ENCODE assay signal across 8 cellular contexts in the genomic region with DNA sequence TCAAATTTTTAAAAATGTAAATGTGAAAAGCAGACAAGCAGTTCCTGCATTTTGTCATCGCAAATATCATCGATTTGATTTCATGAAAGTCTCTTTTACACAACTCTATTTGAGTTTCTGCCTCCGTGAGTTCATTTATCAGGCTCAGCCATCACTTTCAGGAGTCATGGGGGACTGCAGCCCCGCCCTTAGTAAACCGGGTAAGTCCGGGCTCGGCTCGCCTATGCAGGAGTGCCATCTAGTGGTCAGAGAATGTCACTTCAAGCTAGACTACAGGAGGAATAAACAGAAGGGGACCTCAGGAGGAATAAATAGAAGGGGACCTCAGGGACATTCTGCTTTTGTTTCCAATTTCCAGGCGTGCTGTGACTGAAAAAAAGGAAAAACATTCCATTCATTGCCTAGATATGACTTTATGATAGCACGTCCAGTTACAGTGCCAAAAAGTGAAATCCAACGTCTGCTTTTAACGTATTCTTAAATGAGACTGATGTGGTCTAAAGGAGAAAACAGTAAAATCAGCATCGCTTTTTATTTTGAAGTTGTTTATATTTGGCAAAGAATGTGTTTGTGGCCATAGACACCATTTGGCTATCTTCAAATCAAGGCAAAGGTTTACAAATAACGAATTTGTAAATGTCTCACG.
DNase-seq lines count a peak whose midpoint lies in the region; TF ChIP-seq lines count a peak whose summit lies in the region.

No MANE protein-coding gene starts in this region.

- 14 to 15% methylated on average over 15 of the region's 15 CpGs for WGBS in tibial nerve, 2 donors

- peak overlapping the region; percentile 46 for H3K4me2 ChIP-seq in parathyroid adenoma (ENCODE audit: low read length)

- H3K9me3 ChIP-seq in MG63 (no peaks in the 10 kb centered on the region), SK-N-MC (ENCODE audit: low read depth, low read length) (no peaks in the 10 kb centered on the region), parathyroid adenoma (ENCODE audit: control insufficient read depth, low read length) (no peaks in the 10 kb centered on the region), tibial nerve (no peaks in the 10 kb centered on the region)

- H3K9ac ChIP-seq in SK-N-MC (ENCODE audit: insufficient read length) (peak overlapping the region; percentile 46), parathyroid adenoma (no peak overlapping the region)

- no peaks in the 10 kb centered on the region for H3K27me3 ChIP-seq in H7 (ENCODE audit: control insufficient read depth, insufficient read depth, low read length)
- no peaks in the 10 kb centered on the region; the same call in 1 of the 2 replicates for H3K27me3 ChIP-seq in MG63
- no peaks in the 10 kb centered on the region for H3K27me3 ChIP-seq in parathyroid adenoma (ENCODE audit: control insufficient read depth, insufficient read depth, low read length)
- no peaks in the 10 kb centered on the region for H3K27me3 ChIP-seq in tibial nerve

- no peak overlapping the region for H3K4me3 ChIP-seq in H7 (ENCODE audit: insufficient read depth, low read depth, low read length)
- H3K4me3 ChIP-seq in MG63: no peak overlapping the region
- peak overlapping the region; percentile 71 for H3K4me3 ChIP-seq in SK-N-MC
- no peak overlapping the region for H3K4me3 ChIP-seq in parathyroid adenoma (ENCODE audit: low read depth, low read length)
- peak overlapping the region in 2 of 4 donors; percentile 6 to 28 for H3K4me3 ChIP-seq in tibial nerve

- H3K36me3 ChIP-seq in H7 (replicated peaks; ENCODE audit: control insufficient read depth, insufficient read depth, low read length) (no peaks in the 10 kb centered on the region), MG63 (no peaks in the 10 kb centered on the region), SK-N-MC (ENCODE audit: insufficient read depth, low read length) (no peaks in the 10 kb centered on the region), parathyroid adenoma (ENCODE audit: control insufficient read depth, insufficient read depth, low read length) (no peaks in the 10 kb centered on the region), tibial nerve (no peaks in the 10 kb centered on the region)

- peak overlapping the region; percentile 89 for H3K27ac ChIP-seq in SK-N-MC
- no peak overlapping the region for H3K27ac ChIP-seq in parathyroid adenoma
- H3K27ac ChIP-seq in tibial nerve: peak overlapping the region in 1 of 4 donors; percentile 51

- peak; percentile 79 for TF ChIP-seq CTCF in parathyroid adenoma (IDR thresholded peaks at IDR 0.05)
- peak; percentile 78 to 90 (median 87) for TF ChIP-seq CTCF in tibial nerve (IDR thresholded peaks at IDR 0.05)

- H3K4me1 ChIP-seq in parathyroid adenoma (no peaks in the 10 kb centered on the region), tibial nerve (peaks cover 0 to 21% (median 6%) of the 10 kb centered on the region in 4 donors)

- no peaks in the 10 kb centered on the region for H3K79me2 ChIP-seq in parathyroid adenoma

- no peak for TF ChIP-seq EP300 in tibial nerve (IDR thresholded peaks at IDR 0.05)

- no peak for TF ChIP-seq POLR2A in tibial nerve (IDR thresholded peaks at IDR 0.05)

- H2AFZ ChIP-seq in parathyroid adenoma: no peak overlapping the region

- peak; percentile 74 for DNase-seq in GDM1 (lab: John Stamatoyannopoulos, UW)
- DNase-seq in H7: peak; percentile 46
- DNase-seq in MG63: peak; percentile 60
- peak; percentile 81 for DNase-seq in SK-N-MC (ENCODE audit: low read depth, low spot score)
- peak; percentile 60 for DNase-seq in activated naive CD4-positive, alpha-beta T cell treated with anti-CD3 and anti-CD28 coated beads, Interleukin-2, amount 50 U/mL, for 16 hours
- DNase-seq in glomerular visceral epithelial cell (ENCODE audit: extremely low spot score): peak; percentile 73
- peak; percentile 41 to 76 for DNase-seq in tibial nerve (ENCODE audit: low spot score in 2 of 2)
